21 cellular contexts compared by ENCODE assay signal in genomic region chr7:152872745-152873118, GRCh38.
"Had no signal": no experiment of that assay in that cellular context is flagged by ENCODE, and none has a peak within 500 bp of the region (broad histone marks: within the 10 kb centered on the region; RNA-seq: fewer than 3 reads in every experiment).

No MANE protein-coding gene starts in this region.

- H3K4me1 ChIP-seq: colonic mucosa, esophagus muscularis mucosa, foreskin keratinocyte, gastroesophageal sphincter, heart left ventricle, psoas muscle, sigmoid colon, thyroid gland had no signal

- ATAC-seq: foreskin keratinocyte; gastroesophageal sphincter; heart left ventricle; left lobe of liver; mucosa of descending colon; psoas muscle; right cardiac atrium; stimulated activated effector memory CD8-positive, alpha-beta T cell treated with anti-CD3 and anti-CD28 coated beads, Interleukin-12 subunit alpha, Interleukin-12 subunit beta, amount 100 ng/mL, for 72 hours had no signal

- H3K36me3 ChIP-seq: colonic mucosa, esophagus muscularis mucosa, gastroesophageal sphincter, heart left ventricle, sigmoid colon, thyroid gland had no signal

- H3K27me3 ChIP-seq: colonic mucosa, esophagus muscularis mucosa, foreskin keratinocyte, gastroesophageal sphincter, heart left ventricle, hepatocyte, sigmoid colon, thyroid gland had no signal

- DNase-seq: colonic mucosa; effector CD8-positive, alpha-beta T cell; foreskin keratinocyte; heart left ventricle; mucosa of descending colon; naive B cell; psoas muscle; right cardiac atrium; sigmoid colon; stimulated activated CD4-positive, alpha-beta T cell treated with anti-CD3 and anti-CD28 coated beads, Interleukin-2, amount 100 ng/mL, for 24 hours; stimulated activated CD4-positive, alpha-beta T cell treated with anti-CD3 and anti-CD28 coated beads, Interleukin-4, amount 100 ng/mL, for 24 hours; thyroid gland; trophoblast cell had no signal

- H3K4me3 ChIP-seq: colonic mucosa, esophagus muscularis mucosa, gastroesophageal sphincter, heart left ventricle, hepatocyte, lung, mucosa of descending colon, psoas muscle, sigmoid colon, thyroid gland had no signal

- H3K79me2 ChIP-seq: hepatocyte had no signal

- H3K4me2 ChIP-seq: hepatocyte had no signal

- H2AFZ ChIP-seq: hepatocyte had no signal

- FAIRE-seq: endothelial cell of umbilical vein, kidney had no signal

- H3K27ac ChIP-seq: colonic mucosa, esophagus muscularis mucosa, foreskin keratinocyte, gastroesophageal sphincter, heart left ventricle, hepatocyte, psoas muscle, sigmoid colon, thyroid gland had no signal

- H3K9me3 ChIP-seq: colonic mucosa, mucosa of descending colon, psoas muscle, sigmoid colon, thyroid gland had no signal
